In the genomic region with DNA sequence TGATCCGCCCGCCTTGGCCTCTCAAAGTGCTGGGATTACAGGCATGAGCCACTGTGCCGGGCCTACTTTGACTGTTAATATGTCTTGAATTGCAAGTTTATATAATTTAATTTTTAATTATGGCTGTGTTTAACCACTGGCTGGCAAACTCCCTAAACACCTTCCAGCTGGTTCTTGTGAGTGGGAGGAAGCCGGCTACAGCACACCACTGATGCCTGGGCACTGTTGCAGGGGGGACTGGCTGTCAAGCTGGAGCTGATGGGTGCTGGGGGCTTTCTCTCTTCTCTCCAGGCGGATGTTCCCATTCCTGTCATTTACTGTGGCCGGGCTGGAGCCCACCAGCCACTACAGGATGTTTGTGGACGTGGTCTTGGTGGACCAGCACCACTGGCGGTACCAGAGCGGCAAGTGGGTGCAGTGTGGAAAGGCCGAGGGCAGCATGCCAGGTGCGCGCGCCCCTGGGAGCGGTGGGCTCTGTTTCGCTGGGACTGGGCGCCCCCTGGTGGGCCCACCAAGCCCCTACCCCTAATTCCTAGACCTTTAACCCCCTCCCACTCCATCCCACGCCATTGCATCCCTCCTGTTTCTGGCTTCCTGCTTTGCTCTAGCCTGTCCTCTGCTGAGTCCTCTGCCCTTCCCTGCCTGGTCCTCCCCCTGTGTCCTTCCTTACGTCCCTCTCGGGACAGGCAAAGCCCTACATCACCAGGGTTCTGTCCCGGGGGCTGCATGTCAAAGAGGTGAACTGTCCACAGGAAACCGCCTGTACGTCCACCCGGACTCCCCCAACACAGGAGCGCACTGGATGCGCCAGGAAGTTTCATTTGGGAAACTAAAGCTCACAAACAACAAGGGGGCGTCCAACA, we compare ENCODE assay signal across 9 cellular contexts. TPM values are rescaled to one million over a fixed set of nuclear protein-coding genes. Genes with fewer than 3 reads are reported as not detected.
DNase-seq lines count a peak whose midpoint lies in the region; ATAC-seq and TF ChIP-seq lines count a peak whose summit lies in the region.
"Had no signal": no experiment of that assay in that cellular context is flagged by ENCODE, and none has a peak within 500 bp of the region (broad histone marks: within the 10 kb centered on the region; RNA-seq: fewer than 3 reads in every experiment).

No MANE protein-coding gene starts in this region.

- H3K79me2 ChIP-seq in hepatocyte: no peaks in the 10 kb centered on the region

- H3K4me3 ChIP-seq in hepatocyte: no peak overlapping the region

- no peaks in the 10 kb centered on the region for H3K9me3 ChIP-seq in hepatocyte (ENCODE audit: low read depth)

- 41% methylated on average over 26 of the region's 26 CpGs for WGBS in hepatocyte (ENCODE audit: low lambda C conversion rate, missing lambda C conversion rate)

- H3K27ac ChIP-seq in hepatocyte: no peak overlapping the region
- H3K27ac ChIP-seq: epithelial cell of prostate had no signal

- ATAC-seq in HG02678 (IDR thresholded peaks at IDR 0.05; ENCODE audit: unreplicated experiment) (no peak), GM21723 (IDR thresholded peaks at IDR 0.05; ENCODE audit: unreplicated experiment) (no peak), HG03175 (IDR thresholded peaks at IDR 0.05; ENCODE audit: unreplicated experiment) (no peak)

- no peaks in the 10 kb centered on the region for H3K36me3 ChIP-seq in hepatocyte (replicated peaks; ENCODE audit: insufficient read depth, low read depth)

- DNase-seq in D341Med (ENCODE audit: low spot score) (peak; percentile 94), NAMALWA (ENCODE audit: low spot score) (peak; percentile 64), hepatocyte (ENCODE audit: low spot score) (peak; percentile 32), A172 (ENCODE audit: low spot score) (no peak)
- peak; percentile 58 for DNase-seq in activated CD8-positive, alpha-beta memory T cell treated with anti-CD3 and anti-CD28 coated beads, Interleukin-2, amount 50 U/mL, for 4 hours

- H3K4me1 ChIP-seq in hepatocyte (ENCODE audit: insufficient read depth): no peaks in the 10 kb centered on the region

- H3K27me3 ChIP-seq in hepatocyte: peaks cover 30% of the 10 kb centered on the region

- no peaks in the 10 kb centered on the region for H3K9me2 ChIP-seq in hepatocyte (replicated peaks; ENCODE audit: insufficient read depth)

- no peak overlapping the region for H2AFZ ChIP-seq in hepatocyte

- H4K20me1 ChIP-seq in hepatocyte (ENCODE audit: insufficient read depth, poor library complexity, severe bottlenecking): no peaks in the 10 kb centered on the region

- no peak overlapping the region for H3K4me2 ChIP-seq in hepatocyte

- TF ChIP-seq CTCF in hepatocyte (IDR thresholded peaks at IDR 0.05; ENCODE audit: poor library complexity): peak; percentile 42

RNA-seq across cellular contexts. Expression of a gene that starts 9.5 kb away (rescaled TPM):
- not detected in 2 replicates for total RNA-seq in hepatocyte
- not detected in 2 replicates for polyA plus RNA-seq in hepatocyte
- total RNA-seq in A172 (2014; rRNA removed; shearing (Covaris generic)): not detected in 2 replicates

RNA-seq across cellular contexts. Expression of a gene that starts 48.6 kb away (rescaled TPM):
- total RNA-seq in hepatocyte: 15.5 and 17.8 TPM in 2 replicates
- polyA plus RNA-seq in hepatocyte: 5.6 and 7.5 TPM in 2 replicates
- total RNA-seq in A172 (2014; rRNA removed; shearing (Covaris generic)): 3.3 and 5.5 TPM in 2 replicates
